In genomic region chr3:98531622-98532274, GRCh38 we compare ENCODE assay signal across 11 cellular contexts. TPM values are rescaled to one million over a fixed set of nuclear protein-coding genes. Genes with fewer than 3 reads are reported as not detected.
DNase-seq lines count a peak whose midpoint lies in the region; ATAC-seq and TF ChIP-seq lines count a peak whose summit lies in the region.
"Had no signal": no experiment of that assay in that cellular context is flagged by ENCODE, and none has a peak within 500 bp of the region (broad histone marks: within the 10 kb centered on the region; RNA-seq: fewer than 3 reads in every experiment).

Gene GPR15, plus strand, starts transcription at chr3:98531978. Its CDS starts 56 bp downstream, at chr3:98532034.

- H3K27me3 ChIP-seq in PC-9 (ENCODE audit: insufficient read depth, low read depth) = no peaks in the 10 kb centered on the region

- H3K4me1 ChIP-seq in PC-9 (replicated peaks; ENCODE audit: insufficient read depth) = no peaks in the 10 kb centered on the region
- H3K4me1 ChIP-seq: A549 had no signal

- no peaks in the 10 kb centered on the region for H3K79me2 ChIP-seq in PC-9 (ENCODE audit: low read depth)

- no peaks in the 10 kb centered on the region for H3F3A ChIP-seq in PC-9 (ENCODE audit: insufficient read depth, low read depth)

- H4K20me1 ChIP-seq in PC-9 (ENCODE audit: insufficient read depth) = no peaks in the 10 kb centered on the region

- peaks cover 71% of the 10 kb centered on the region for H3K36me3 Mint-ChIP-seq in activated CD8-positive, alpha-beta memory T cell treated with anti-CD3 and anti-CD28 coated beads, Interleukin-2, amount 10 ng/mL, durations not matched to agents 7 days and 5 days
- H3K36me3 Mint-ChIP-seq in stimulated activated naive B cell treated with anti-CD40 and anti-IgM and Interleukin-4, amounts not matched to agents 10 μg/mL and 1 μg/mL and 100 μg/mL, for 72 hours = peaks cover 0 to 7% of the 10 kb centered on the region in 2 donors

- H3K27ac ChIP-seq in PC-9 = no peak within 1 kb of the TSS
- H3K27ac ChIP-seq: A549, psoas muscle had no signal

- POLR2A ChIA-PET in PC-9 (lab: Charles Lee; ENCODE audit: unreplicated experiment) = no interaction called here

- no peaks in the 10 kb centered on the region for H3K9me2 ChIP-seq in PC-9 (ENCODE audit: insufficient read depth)

- peak within 1 kb of the TSS; percentile 84 for H3K4me3 Mint-ChIP-seq in activated CD8-positive, alpha-beta memory T cell treated with anti-CD3 and anti-CD28 coated beads, Interleukin-2, amount 10 ng/mL, durations not matched to agents 7 days and 5 days
- H3K4me3 Mint-ChIP-seq in stimulated activated naive B cell treated with anti-CD40 and anti-IgM and Interleukin-4, amounts not matched to agents 10 μg/mL and 1 μg/mL and 100 μg/mL, for 72 hours = peak within 1 kb of the TSS; percentile 21 to 33

- peak; percentile 18 for ATAC-seq in activated CD8-positive, alpha-beta memory T cell treated with anti-CD3 and anti-CD28 coated beads, Interleukin-2, amount 10 ng/mL, durations not matched to agents 7 days and 5 days
- peak; percentile 29 for ATAC-seq in HG02571 (IDR thresholded peaks at IDR 0.05; ENCODE audit: unreplicated experiment)
- no peak for ATAC-seq in stimulated activated naive B cell treated with anti-CD40 and anti-IgM and Interleukin-4, amounts not matched to agents 10 μg/mL and 1 μg/mL and 100 μg/mL, for 72 hours (replicated peaks)
- ATAC-seq: psoas muscle had no signal

- peak within 1 kb of the TSS; percentile 88 for H3K27ac Mint-ChIP-seq in activated CD8-positive, alpha-beta memory T cell treated with anti-CD3 and anti-CD28 coated beads, Interleukin-2, amount 10 ng/mL, durations not matched to agents 7 days and 5 days
- H3K27ac Mint-ChIP-seq in stimulated activated naive B cell treated with anti-CD40 and anti-IgM and Interleukin-4, amounts not matched to agents 10 μg/mL and 1 μg/mL and 100 μg/mL, for 72 hours = peak within 1 kb of the TSS; percentile 47

- no TSS peak for BruUV-seq in PC-9 (replicated peaks; lab: Mats Ljungman, UMichigan)

- in situ Hi-C loops in KBM-7 (cut with MboI; ENCODE audit: low pct_unique_long_range_greater_than_20kb, low sequenced_read_pairs) = no loop called here

- peaks cover 64% of the 10 kb centered on the region for H3K4me1 Mint-ChIP-seq in activated CD8-positive, alpha-beta memory T cell treated with anti-CD3 and anti-CD28 coated beads, Interleukin-2, amount 10 ng/mL, durations not matched to agents 7 days and 5 days
- H3K4me1 Mint-ChIP-seq in stimulated activated naive B cell treated with anti-CD40 and anti-IgM and Interleukin-4, amounts not matched to agents 10 μg/mL and 1 μg/mL and 100 μg/mL, for 72 hours = peaks cover 5 to 9% of the 10 kb centered on the region in 2 donors

- intact Hi-C loops in PC-9 (cut with micrococcal nuclease; ENCODE audit: unreplicated experiment) = no loop called here

- H3K4me2 ChIP-seq in PC-9 = no peak within 1 kb of the TSS
- H3K4me2 ChIP-seq: A549 had no signal

- CTCF ChIA-PET in activated CD8-positive, alpha-beta memory T cell treated with anti-CD3 and anti-CD28 coated beads, Interleukin-2, amount 10 ng/mL, durations not matched to agents 7 days and 5 days (lab: Charles Lee) = interaction anchor here (2.0 to 2.2 kb wide), 3 partner anchors 9 to 42 kb away, joined by 5 to 9 read pairs (median 5); partner anchors contain the start of gene CLDND1
- CTCF ChIA-PET in PC-9 (lab: Charles Lee) = no interaction called here

- no peaks in the 10 kb centered on the region for H3K27me3 Mint-ChIP-seq in activated CD8-positive, alpha-beta memory T cell treated with anti-CD3 and anti-CD28 coated beads, Interleukin-2, amount 10 ng/mL, durations not matched to agents 7 days and 5 days
- H3K27me3 Mint-ChIP-seq in stimulated activated naive B cell treated with anti-CD40 and anti-IgM and Interleukin-4, amounts not matched to agents 10 μg/mL and 1 μg/mL and 100 μg/mL, for 72 hours = peaks cover 4 to 12% of the 10 kb centered on the region in 2 donors

- H3K9me3 ChIP-seq in PC-9 (ENCODE audit: insufficient read depth, low read depth) = no peaks in the 10 kb centered on the region
- H3K9me3 ChIP-seq: A549, psoas muscle had no signal

- no peak within 1 kb of the TSS for H3K4me3 ChIP-seq in PC-9
- H3K4me3 ChIP-seq: A549, psoas muscle had no signal

- H2AFZ ChIP-seq in PC-9 = 0 out of 2 replicates have a peak within 1 kb of the TSS, but pooled peaks have one; percentile 2

- H3K9me3 Mint-ChIP-seq in activated CD8-positive, alpha-beta memory T cell treated with anti-CD3 and anti-CD28 coated beads, Interleukin-2, amount 10 ng/mL, durations not matched to agents 7 days and 5 days (ENCODE audit: low read depth) = no peaks in the 10 kb centered on the region
- no peaks in the 10 kb centered on the region for H3K9me3 Mint-ChIP-seq in stimulated activated naive B cell treated with anti-CD40 and anti-IgM and Interleukin-4, amounts not matched to agents 10 μg/mL and 1 μg/mL and 100 μg/mL, for 72 hours

- DNase-seq in activated CD8-positive, alpha-beta memory T cell treated with anti-CD3 and anti-CD28 coated beads, Interleukin-2, amount 10 ng/mL, durations not matched to agents 7 days and 5 days = no peak
- DNase-seq in activated CD8-positive, alpha-beta memory T cell treated with anti-CD3 and anti-CD28 coated beads, Interleukin-2, amount 50 U/mL, for 48 hours = no peak
- no peak for DNase-seq in PC-9
- DNase-seq in stimulated activated naive B cell treated with anti-CD40 and anti-IgM and Interleukin-4, amounts not matched to agents 10 μg/mL and 1 μg/mL and 100 μg/mL, for 72 hours = no peak
- no peak for DNase-seq in NCI-H748 treated with DMSO at 0.1 percent for 48 hours (lab: John Stamatoyannopoulos, UW)
- no peak for DNase-seq in NCI-H1092 treated with DMSO at 0.1 percent for 48 hours (lab: John Stamatoyannopoulos, UW)
- no peak for DNase-seq in KBM-7
- DNase-seq: Kasumi-1, psoas muscle had no signal

- no peaks in the 10 kb centered on the region for H3K36me3 ChIP-seq in PC-9 (ENCODE audit: low read depth)

- no peak for TF ChIP-seq CTCF in PC-9 (conservative IDR thresholded peaks at IDR 0.05)

RNA-seq across cellular contexts. Expression of gene GPR15, which starts in this region (rescaled TPM):
- 100 to 1,000 TPM; 107 to 182 TPM for total RNA-seq in activated CD8-positive, alpha-beta memory T cell treated with anti-CD3 and anti-CD28 coated beads, Interleukin-2, amount 10 ng/mL, durations not matched to agents 7 days and 5 days
- not detected in 2 replicates for total RNA-seq in PC-9 (2021)
- total RNA-seq: psoas muscle had no signal

Comparison
In these comparisons a context has a peak if more than half of its experiments do, and no peak if none do; other contexts are left out.
1. RNA of gene GPR15 (total RNA-seq): 107 to 182 TPM in activated CD8-positive, alpha-beta memory T cell treated with anti-CD3 and anti-CD28 coated beads, Interleukin-2, amount 10 ng/mL, durations not matched to agents 7 days and 5 days; not detected in PC-9; every median in the first group is over 100 times any median in the second.
2. ATAC-seq: peak in activated CD8-positive, alpha-beta memory T cell treated with anti-CD3 and anti-CD28 coated beads, Interleukin-2, amount 10 ng/mL, durations not matched to agents 7 days and 5 days (single experiment) and HG02571 (single experiment); none in stimulated activated naive B cell treated with anti-CD40 and anti-IgM and Interleukin-4, amounts not matched to agents 10 μg/mL and 1 μg/mL and 100 μg/mL, for 72 hours (0 of 2).